ENCODE assay signal across 30 cellular contexts in genomic region chr13:42628666-42629065, GRCh38. TPM values are rescaled to one million over a fixed set of nuclear protein-coding genes. Genes with fewer than 3 reads are reported as not detected.
"Had no signal": no experiment of that assay in that cellular context is flagged by ENCODE, and none has a peak within 500 bp of the region (broad histone marks: within the 10 kb centered on the region; RNA-seq: fewer than 3 reads in every experiment).

No MANE protein-coding gene starts in this region.

- DNase-seq: stimulated activated CD4-positive, alpha-beta T cell treated with anti-CD3 and anti-CD28 coated beads, Interleukin-2, amount 100 ng/mL, for 48 hours; stimulated activated CD4-positive, alpha-beta T cell treated with anti-CD3 and anti-CD28 coated beads, Interleukin-4, amount 100 ng/mL, for 1 hour; stimulated activated CD4-positive, alpha-beta T cell treated with anti-CD3 and anti-CD28 coated beads, Interleukin-4, amount 100 ng/mL, for 24 hours; stimulated activated CD4-positive, alpha-beta T cell treated with anti-CD3 and anti-CD28 coated beads, Interleukin-4, amount 100 ng/mL, for 4 hours; stimulated activated CD8-positive, alpha-beta memory T cell treated with anti-CD3 and anti-CD28 coated beads, Interleukin-4, amount 100 ng/mL, for 48 hours; stimulated activated naive B cell treated with anti-CD40 and anti-IgM and Interleukin-4, amounts not matched to agents 10 μg/mL and 1 μg/mL and 100 μg/mL, for 72 hours; stimulated activated naive CD4-positive, alpha-beta T cell; stimulated activated naive CD4-positive, alpha-beta T cell treated with Interleukin-2 at 50 U/mL for 16 hours; stimulated activated naive CD8-positive, alpha-beta T cell treated with anti-CD3 and anti-CD28 coated beads, Interleukin-15, amount 100 ng/mL, for 72 hours; stimulated activated naive CD8-positive, alpha-beta T cell treated with anti-CD3 and anti-CD28 coated beads, Interleukin-15, Interleukin-2, amounts not matched to agents 100 U/mL and 50 U/mL, for 24 hours; stomach; substantia nigra; testis; thyroid gland; tibial artery; transverse colon; trophoblast cell; upper lobe of left lung; upper lobe of right lung; uterus had no signal

- H3K9me3 ChIP-seq: stomach, suprapubic skin, testis, thoracic aorta, thyroid gland, tibial artery, tibial nerve, transverse colon, upper lobe of left lung, upper lobe of right lung, uterus, vagina had no signal

- FAIRE-seq: urothelium cell line had no signal

- H3K27me3 ChIP-seq: stomach, testis, thyroid gland, tibial artery, tibial nerve, transverse colon, upper lobe of left lung, upper lobe of right lung, uterus, vagina had no signal

- H3K27ac ChIP-seq: stomach, suprapubic skin, testis, thoracic aorta, thyroid gland, tibial artery, tibial nerve, transverse colon, upper lobe of left lung, upper lobe of right lung, uterus, vagina had no signal

- H3K4me1 ChIP-seq: stomach, suprapubic skin, testis, thyroid gland, tibial artery, tibial nerve, transverse colon, upper lobe of left lung, upper lobe of right lung, uterus, vagina had no signal

- H3K4me3 ChIP-seq: stomach, suprapubic skin, testis, thoracic aorta, thyroid gland, tibial artery, tibial nerve, transverse colon, upper lobe of left lung, upper lobe of right lung, uterus, vagina had no signal

- ATAC-seq: stimulated activated effector memory CD8-positive, alpha-beta T cell treated with anti-CD3 and anti-CD28 coated beads, Interleukin-12 subunit alpha, Interleukin-12 subunit beta, amount 100 ng/mL, for 72 hours; stimulated activated memory B cell treated with anti-CD40 and anti-IgM and Interleukin-4, amounts not matched to agents 10 μg/mL and 1 μg/mL and 100 μg/mL, for 72 hours; stimulated activated naive B cell treated with anti-CD40 and anti-IgM and Interleukin-4, amounts not matched to agents 10 μg/mL and 1 μg/mL and 100 μg/mL, for 72 hours; stimulated activated naive CD8-positive, alpha-beta T cell treated with anti-CD3 and anti-CD28 coated beads, Interleukin-15, amount 100 ng/mL, for 72 hours; stimulated activated naive CD8-positive, alpha-beta T cell treated with anti-CD3 and anti-CD28 coated beads, Interleukin-15, Interleukin-2, amounts not matched to agents 100 U/mL and 50 U/mL, for 24 hours; upper lobe of right lung had no signal

- H3K36me3 ChIP-seq: stomach, suprapubic skin, thoracic aorta, thyroid gland, tibial artery, tibial nerve, transverse colon, upper lobe of left lung, upper lobe of right lung, uterus, vagina had no signal

RNA-seq across cellular contexts. Expression of gene TNFSF11, which starts 54.7 kb away (rescaled TPM):
- total RNA-seq: subcutaneous adipose tissue, temporal lobe, thyroid gland, tibial nerve, upper lobe of left lung, upper lobe of right lung, ureter, vagina had no signal
